In the genomic region with DNA sequence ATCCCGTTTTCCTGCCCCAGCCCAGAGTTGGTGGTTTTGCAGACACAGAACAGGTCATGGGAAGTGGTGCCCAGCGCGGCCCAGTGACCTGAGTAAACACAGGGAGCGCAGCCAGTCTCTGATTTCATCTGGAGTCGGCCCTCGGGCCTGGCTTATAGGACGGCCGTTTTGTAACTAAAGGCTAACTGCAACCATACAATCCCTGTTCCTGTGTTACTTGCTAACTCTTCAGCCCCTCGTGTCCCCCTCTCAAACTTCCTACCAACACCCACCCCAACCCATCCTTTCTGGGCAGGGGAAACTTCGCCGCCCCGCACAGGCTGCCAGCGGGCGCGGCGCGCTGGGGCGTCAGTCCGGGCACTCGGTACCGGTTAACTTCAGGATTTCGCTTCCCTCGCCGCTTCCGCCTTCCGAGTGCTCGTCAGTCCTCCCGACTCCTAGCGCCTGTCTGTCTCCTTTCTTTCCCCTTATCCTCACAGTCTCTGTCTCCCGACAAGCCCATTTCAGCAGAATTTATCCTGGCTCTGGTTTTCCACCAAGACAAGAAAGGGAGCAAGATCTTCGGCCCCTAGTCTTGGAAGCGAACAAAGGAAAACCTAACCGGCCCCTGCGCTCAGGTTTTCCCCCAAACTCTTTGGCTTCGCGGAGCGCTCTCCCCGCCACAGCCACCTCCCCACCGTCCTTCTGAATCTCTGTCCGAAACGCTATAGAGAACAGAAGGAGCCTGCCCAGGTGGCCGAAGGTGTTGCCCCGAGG, we compare ENCODE assay signal across 8 cellular contexts. TPM values are rescaled to one million over a fixed set of nuclear protein-coding genes. Genes with fewer than 3 reads are reported as not detected.
DNase-seq lines count a peak whose midpoint lies in the region; TF ChIP-seq lines count a peak whose summit lies in the region.

No MANE protein-coding gene starts in this region.

- peak; percentile 63 to 68 for DNase-seq in T47D (ENCODE audit: low read depth in 1 of 2, low spot score in 1 of 2)
- no peak for DNase-seq in MCF 10A (ENCODE audit: unreplicated experiment)
- DNase-seq in BE2C, result no peak
- no peak for DNase-seq in RPMI8226
- no peak for DNase-seq in stimulated activated naive CD4-positive, alpha-beta T cell (lab: John Stamatoyannopoulos, UW)

- no peak overlapping the region for H3K4me3 Mint-ChIP-seq in MCF 10A (ENCODE audit: unreplicated experiment)

- H3K4me1 Mint-ChIP-seq in MCF 10A (ENCODE audit: insufficient read depth, unreplicated experiment), result no peaks in the 10 kb centered on the region

- whole genome bisulfite sequencing in esophagus, 2 donors, result 4 to 5% methylated on average over 43 of the region's 43 CpGs

- POLR2A ChIA-PET in MCF 10A (lab: Yijun Ruan, JAX), result no interaction called here

- H3K27me3 ChIP-seq in OCI-LY1 (ENCODE audit: insufficient read depth, low read length), result peaks cover 16% of the 10 kb centered on the region; the same call in 1 of the 2 replicates
- peaks cover 6 to 63% of the 10 kb centered on the region in 2 donors for H3K27me3 ChIP-seq in esophagus (ENCODE audit: control insufficient read depth in 1 of 2, insufficient read depth in 2 of 2, low read length in 2 of 2)
- peaks cover 64% of the 10 kb centered on the region for H3K27me3 ChIP-seq in rectal smooth muscle tissue (ENCODE audit: control insufficient read depth, insufficient read depth, low read length)
- peaks cover 100% of the 10 kb centered on the region for H3K27me3 ChIP-seq in BE2C

- in situ Hi-C loops in T47D (cut with HindIII; ENCODE audit: low pct_unique_long_range_greater_than_20kb, low sequenced_read_pairs), result no loop called here

- H3K27ac Mint-ChIP-seq in MCF 10A (ENCODE audit: low read depth, unreplicated experiment), result no peak overlapping the region

- intact Hi-C loops in MCF 10A (cut with micrococcal nuclease), result no loop called here

- H3K4me3 ChIP-seq in OCI-LY1 (ENCODE audit: low read depth, low read length, poor library complexity, severe bottlenecking) (peak overlapping the region; percentile 57), esophagus (ENCODE audit: low read depth in 1 of 2, low read length in 2 of 2) (peak overlapping the region; percentile 31 to 54), rectal smooth muscle tissue (ENCODE audit: low read length) (peak overlapping the region; percentile 38), BE2C (ENCODE audit: low read depth, low read length) (no peak overlapping the region)

- no peaks in the 10 kb centered on the region for H3K9me3 Mint-ChIP-seq in MCF 10A (ENCODE audit: unreplicated experiment)

- H2AFZ ChIP-seq in OCI-LY1 (ENCODE audit: low read length), result no peak overlapping the region

- H3F3A ChIP-seq in OCI-LY1 (ENCODE audit: insufficient read depth, low read length), result no peaks in the 10 kb centered on the region

- peaks cover 18% of the 10 kb centered on the region for H3K4me1 ChIP-seq in OCI-LY1 (ENCODE audit: insufficient read depth, low read length, severe bottlenecking)
- peaks cover 9 to 22% of the 10 kb centered on the region in 2 donors for H3K4me1 ChIP-seq in esophagus (ENCODE audit: control insufficient read depth in 2 of 2, insufficient read depth in 2 of 2, low read length in 1 of 2)
- H3K4me1 ChIP-seq in rectal smooth muscle tissue (ENCODE audit: control insufficient read depth, insufficient read depth, low read length), result peaks cover 2% of the 10 kb centered on the region
- H3K4me1 ChIP-seq in BE2C, result no peaks in the 10 kb centered on the region; the same call in 1 of the 2 replicates

- TF ChIP-seq CTCF in MCF 10A (IDR thresholded peaks at IDR 0.05; ENCODE audit: unreplicated experiment) (no peak), OCI-LY1 (IDR thresholded peaks at IDR 0.05; ENCODE audit: low read length) (no peak), BE2C (IDR thresholded peaks at IDR 0.05; ENCODE audit: low read depth, low read length) (no peak)

- H3K9me2 ChIP-seq in OCI-LY1 (ENCODE audit: low read depth, low read length), result no peaks in the 10 kb centered on the region

- H3K9me3 ChIP-seq in OCI-LY1 (ENCODE audit: low read length) (no peaks in the 10 kb centered on the region), esophagus (ENCODE audit: control insufficient read depth in 2 of 2, insufficient read depth in 1 of 2, low read depth in 1 of 2, low read length in 1 of 2) (peaks cover 0 to 3% of the 10 kb centered on the region in 2 donors), BE2C (no peaks in the 10 kb centered on the region; the same call in 1 of the 2 replicates)

- BruUV-seq in MCF 10A (replicated peaks; lab: Mats Ljungman, UMichigan), result no TSS peak

- H4K20me1 ChIP-seq in OCI-LY1 (ENCODE audit: insufficient read depth, low read length), result no peaks in the 10 kb centered on the region

- no peaks in the 10 kb centered on the region for H3K79me2 ChIP-seq in OCI-LY1 (ENCODE audit: insufficient read depth, low read length)

- H3K27me3 Mint-ChIP-seq in MCF 10A (ENCODE audit: insufficient read depth, unreplicated experiment), result no peaks in the 10 kb centered on the region

- H3K27ac ChIP-seq in OCI-LY1 (ENCODE audit: low read depth, low read length, poor library complexity, severe bottlenecking) (no peak overlapping the region), esophagus (ENCODE audit: low read depth in 2 of 2, low read length in 1 of 2) (no peak overlapping the region), rectal smooth muscle tissue (ENCODE audit: low read depth, low read length) (no peak overlapping the region)

- H3K36me3 Mint-ChIP-seq in MCF 10A (ENCODE audit: insufficient read depth, unreplicated experiment), result no peaks in the 10 kb centered on the region

- H3K4me2 ChIP-seq in OCI-LY1 (ENCODE audit: low read length), result peak overlapping the region; percentile 59; the same call in 1 of the 2 replicates

- CTCF ChIA-PET in MCF 10A (lab: Yijun Ruan, JAX), result interaction anchor here (0.7 to 1.3 kb wide), 4 partner anchors 18 to 623 kb away, joined by 3 to 4 read pairs (median 3); no protein-coding TSS in a partner anchor

- H3K9ac ChIP-seq in OCI-LY1 (ENCODE audit: low read length) (no peak overlapping the region), rectal smooth muscle tissue (ENCODE audit: low read length) (no peak overlapping the region)

- H3K36me3 ChIP-seq in OCI-LY1 (ENCODE audit: insufficient read depth, low read length) (no peaks in the 10 kb centered on the region), esophagus (ENCODE audit: control insufficient read depth in 2 of 2, insufficient read depth in 2 of 2, low read length in 1 of 2) (no peaks in the 10 kb centered on the region), rectal smooth muscle tissue (ENCODE audit: control insufficient read depth, insufficient read depth, low read length) (no peaks in the 10 kb centered on the region), BE2C (no peaks in the 10 kb centered on the region)

RNA-seq across cellular contexts. Expression of a gene that starts 2.0 kb away (rescaled TPM):
- 0.29 and 0.33 TPM in 2 replicates for total RNA-seq in MCF 10A (2022)
- under 1 TPM in 1 of 2 donors, not detected in 1; 0.04 TPM for polyA plus RNA-seq in esophagus
- not detected for polyA plus RNA-seq in BE2C (2012; ENCODE audit: insufficient read depth, insufficient read length, low read depth)

Comparison
In these comparisons a context has a peak if more than half of its experiments do, and no peak if none do; other contexts are left out.
1. DNase-seq: peak in T47D (2 of 2); none in MCF 10A (single experiment), BE2C (single experiment), RPMI8226 (single experiment) and stimulated activated naive CD4-positive, alpha-beta T cell (0 of 6).